ENCODE assay signal across 15 cellular contexts in genomic region chr5:125190232-125191051, GRCh38.
DNase-seq lines count a peak whose midpoint lies in the region; ATAC-seq and TF ChIP-seq lines count a peak whose summit lies in the region.
"Had no signal": no experiment of that assay in that cellular context is flagged by ENCODE, and none has a peak within 500 bp of the region (broad histone marks: within the 10 kb centered on the region; RNA-seq: fewer than 3 reads in every experiment).

No MANE protein-coding gene starts in this region.

- no peak overlapping the region for H2AFZ ChIP-seq in MM.1S (ENCODE audit: low read length)

- H3K27ac ChIP-seq in spleen (no peak overlapping the region), MM.1S (ENCODE audit: low read length) (no peak overlapping the region)
- H3K27ac ChIP-seq: transverse colon had no signal

- no peaks in the 10 kb centered on the region for H3K27me3 ChIP-seq in BE2C
- H3K27me3 ChIP-seq in spleen (replicated peaks in 1 of 7), result no peaks in the 10 kb centered on the region
- H3K27me3 ChIP-seq in MM.1S (replicated peaks; ENCODE audit: insufficient read depth, low read length), result no peaks in the 10 kb centered on the region
- H3K27me3 ChIP-seq: transverse colon had no signal

- H3K36me3 ChIP-seq in BE2C, result no peaks in the 10 kb centered on the region
- no peaks in the 10 kb centered on the region for H3K36me3 ChIP-seq in spleen
- H3K36me3 ChIP-seq in MM.1S (replicated peaks; ENCODE audit: insufficient read depth, low read length), result no peaks in the 10 kb centered on the region
- H3K36me3 ChIP-seq: transverse colon had no signal

- WGBS in spleen, 5 donors, result 68 to 86% (median 73%) methylated on average over 8 of the region's 8 CpGs

- H3F3A ChIP-seq in MM.1S (ENCODE audit: insufficient read depth, low read length), result no peaks in the 10 kb centered on the region

- peak; percentile 14; the same call in 1 of the 2 replicates for TF ChIP-seq CTCF in BE2C (IDR thresholded peaks at IDR 0.05; ENCODE audit: low read depth, low read length)
- TF ChIP-seq CTCF in HFF-Myc (IDR thresholded peaks at IDR 0.05; ENCODE audit: low read depth, low read length, missing control alignments), result no peak
- TF ChIP-seq CTCF in spleen (IDR thresholded peaks at IDR 0.05 in 8 of 11, conservative IDR thresholded peaks at IDR 0.05 in 3 of 11), result no peak
- no peak for TF ChIP-seq CTCF in MM.1S (IDR thresholded peaks at IDR 0.05; ENCODE audit: low read length)

- no peak overlapping the region for H3K9ac ChIP-seq in MM.1S (ENCODE audit: low read length)

- no peak overlapping the region for H3K4me3 ChIP-seq in BE2C (ENCODE audit: low read depth, low read length)
- H3K4me3 ChIP-seq in HFF-Myc (replicated peaks; ENCODE audit: low read depth, low read length), result no peak overlapping the region
- H3K4me3 ChIP-seq in spleen, result no peak overlapping the region
- H3K4me3 ChIP-seq in MM.1S (ENCODE audit: low read length), result no peak overlapping the region
- H3K4me3 ChIP-seq: transverse colon had no signal

- no peaks in the 10 kb centered on the region for H4K20me1 ChIP-seq in MM.1S (ENCODE audit: insufficient read depth, low read length)

- intact Hi-C loops in spleen (cut with DNase I; ENCODE audit: low total_unique reads), result no loop called here

- no peaks in the 10 kb centered on the region for H3K79me2 ChIP-seq in MM.1S (ENCODE audit: low read length)

- H3K36me3 Mint-ChIP-seq in activated CD8-positive, alpha-beta T cell treated with anti-CD3 and anti-CD28 coated beads, Interleukin-2, amount 10 ng/mL, durations not matched to agents 7 days and 5 days (ENCODE audit: low read depth), result no peaks in the 10 kb centered on the region

- DNase-seq in BE2C (peak; percentile 69), HFF-Myc (ENCODE audit: extremely low read depth, low read depth) (peak; percentile 78), RPMI7951 (ENCODE audit: low read depth) (peak; percentile 90), iris pigment epithelial cell (ENCODE audit: low read depth) (peak; percentile 26), spleen (no peak), MM.1S (no peak), amniotic stem cell (lab: John Stamatoyannopoulos, UW) (no peak)
- DNase-seq in activated CD8-positive, alpha-beta T cell treated with anti-CD3 and anti-CD28 coated beads, Interleukin-2, amount 10 ng/mL, durations not matched to agents 7 days and 5 days, result no peak
- DNase-seq: anterior cingulate cortex; CD4-positive, alpha-beta T cell; GOT3; hypothalamus; Karpas-422; T-helper 9 cell; transverse colon had no signal

- no peak overlapping the region for H3K4me2 ChIP-seq in MM.1S (ENCODE audit: low read depth, low read length)

- CTCF ChIA-PET in activated CD8-positive, alpha-beta T cell treated with anti-CD3 and anti-CD28 coated beads, Interleukin-2, amount 10 ng/mL, durations not matched to agents 7 days and 5 days (lab: Charles Lee), result no interaction called here

- no peak for TF ChIP-seq POLR2A in spleen (IDR thresholded peaks at IDR 0.05)

- H3K27me3 Mint-ChIP-seq in activated CD8-positive, alpha-beta T cell treated with anti-CD3 and anti-CD28 coated beads, Interleukin-2, amount 10 ng/mL, durations not matched to agents 7 days and 5 days (ENCODE audit: low read depth), result no peaks in the 10 kb centered on the region
- H3K27me3 Mint-ChIP-seq: CD4-positive, alpha-beta T cell had no signal

- H3K4me3 Mint-ChIP-seq in activated CD8-positive, alpha-beta T cell treated with anti-CD3 and anti-CD28 coated beads, Interleukin-2, amount 10 ng/mL, durations not matched to agents 7 days and 5 days, result no peak overlapping the region
- H3K4me3 Mint-ChIP-seq: CD4-positive, alpha-beta T cell had no signal

- H3K27ac Mint-ChIP-seq in activated CD8-positive, alpha-beta T cell treated with anti-CD3 and anti-CD28 coated beads, Interleukin-2, amount 10 ng/mL, durations not matched to agents 7 days and 5 days, result no peak overlapping the region
- H3K27ac Mint-ChIP-seq: CD4-positive, alpha-beta T cell had no signal

- POLR2A ChIA-PET in activated CD8-positive, alpha-beta T cell treated with anti-CD3 and anti-CD28 coated beads, Interleukin-2, amount 10 ng/mL, durations not matched to agents 7 days and 5 days (lab: Charles Lee), result no interaction called here

- ATAC-seq in activated CD8-positive, alpha-beta T cell treated with anti-CD3 and anti-CD28 coated beads, Interleukin-2, amount 10 ng/mL, durations not matched to agents 7 days and 5 days, result no peak

- no peaks in the 10 kb centered on the region for H3K4me1 Mint-ChIP-seq in activated CD8-positive, alpha-beta T cell treated with anti-CD3 and anti-CD28 coated beads, Interleukin-2, amount 10 ng/mL, durations not matched to agents 7 days and 5 days (ENCODE audit: low read depth)

- H3K4me1 ChIP-seq in BE2C, result peaks cover 28% of the 10 kb centered on the region
- peaks cover 0 to 11% (median 0%) of the 10 kb centered on the region in 6 donors for H3K4me1 ChIP-seq in spleen
- no peaks in the 10 kb centered on the region for H3K4me1 ChIP-seq in MM.1S (ENCODE audit: low read length)
- H3K4me1 ChIP-seq: transverse colon had no signal

- no peaks in the 10 kb centered on the region for H3K9me3 ChIP-seq in BE2C
- H3K9me3 ChIP-seq in spleen, result no peaks in the 10 kb centered on the region
- no peaks in the 10 kb centered on the region for H3K9me3 ChIP-seq in MM.1S (replicated peaks; ENCODE audit: insufficient read depth, low read length)
- H3K9me3 ChIP-seq: transverse colon had no signal

- H3K9me2 ChIP-seq in MM.1S (replicated peaks; ENCODE audit: insufficient read depth, low read length), result no peaks in the 10 kb centered on the region

- no peaks in the 10 kb centered on the region for H3K9me3 Mint-ChIP-seq in activated CD8-positive, alpha-beta T cell treated with anti-CD3 and anti-CD28 coated beads, Interleukin-2, amount 10 ng/mL, durations not matched to agents 7 days and 5 days (ENCODE audit: insufficient read depth)
- H3K9me3 Mint-ChIP-seq: CD4-positive, alpha-beta T cell had no signal

Comparison
In these comparisons a context has a peak if more than half of its experiments do, and no peak if none do; other contexts are left out.
1. DNase-seq: peak in BE2C (single experiment), HFF-Myc (single experiment), RPMI7951 (single experiment) and iris pigment epithelial cell (single experiment); none in spleen (single experiment), activated CD8-positive, alpha-beta T cell treated with anti-CD3 and anti-CD28 coated beads, Interleukin-2, amount 10 ng/mL, durations not matched to agents 7 days and 5 days (single experiment), MM.1S (single experiment) and amniotic stem cell (single experiment).